In the genomic region with DNA sequence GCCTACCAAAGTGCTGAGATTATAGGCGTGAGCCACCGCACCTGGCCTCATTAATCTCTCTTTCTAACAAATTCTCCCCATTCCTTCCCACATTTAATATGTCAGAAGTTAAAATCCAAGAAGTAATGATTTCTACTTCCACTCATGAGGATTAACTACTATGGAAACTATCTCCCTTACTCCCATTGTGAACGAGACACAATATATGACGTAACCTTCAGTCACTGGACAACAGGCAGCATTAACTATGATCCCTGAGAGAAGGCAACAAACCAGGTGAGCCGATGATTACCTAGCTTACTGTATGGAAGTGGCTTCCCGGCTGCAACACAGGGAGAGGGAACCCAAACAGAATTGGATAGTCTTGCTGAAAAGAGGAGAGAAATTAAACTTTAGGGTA, we compare ENCODE assay signal across 18 cellular contexts. TPM values are rescaled to one million over a fixed set of nuclear protein-coding genes. Genes with fewer than 3 reads are reported as not detected.
DNase-seq lines count a peak whose midpoint lies in the region; ATAC-seq and TF ChIP-seq lines count a peak whose summit lies in the region.
"Had no signal": no experiment of that assay in that cellular context is flagged by ENCODE, and none has a peak within 500 bp of the region (broad histone marks: within the 10 kb centered on the region; RNA-seq: fewer than 3 reads in every experiment).

No MANE protein-coding gene starts in this region.

- H3K14ac ChIP-seq in H9 (ENCODE audit: insufficient read depth, low read length) = no peak overlapping the region

- peaks cover 5 to 7% of the 10 kb centered on the region in 2 experiments; a peak in 3 of 4 replicates for H3K4me1 Mint-ChIP-seq in H9
- H3K4me1 Mint-ChIP-seq in activated naive CD8-positive, alpha-beta T cell treated with anti-CD3 and anti-CD28 coated beads, Interleukin-2, amount 50 U/mL, for 24 hours = peaks cover 75% of the 10 kb centered on the region
- peaks cover 44 to 85% (median 68%) of the 10 kb centered on the region in 3 donors for H3K4me1 Mint-ChIP-seq in naive B cell

- H3K18ac ChIP-seq in H9 (ENCODE audit: insufficient read length, low read depth, low read length) = no peak overlapping the region

- H3K56ac ChIP-seq in H9 (ENCODE audit: insufficient read length, low read depth, low read length) = no peak overlapping the region

- H3K4me3 ChIP-seq in BLaER1 treated with 17β-estradiol and CSF1 and Interleukin-3, amounts not matched to agents 10 nM and 100 nM = no peak overlapping the region
- H3K4me3 ChIP-seq: cardiac muscle cell, thoracic aorta had no signal

- H3K23me2 ChIP-seq in H9 (ENCODE audit: insufficient read length, low read depth, low read length, poor library complexity, severe bottlenecking) = no peaks in the 10 kb centered on the region

- H3K4me3 Mint-ChIP-seq in H9 = no peak overlapping the region
- H3K4me3 Mint-ChIP-seq in activated naive CD8-positive, alpha-beta T cell treated with anti-CD3 and anti-CD28 coated beads, Interleukin-2, amount 50 U/mL, for 24 hours = no peak overlapping the region
- H3K4me3 Mint-ChIP-seq in naive B cell = peak overlapping the region in 2 of 8 donors; percentile 18 to 29

- H3K36me3 Mint-ChIP-seq in H9 (ENCODE audit: insufficient read depth in 1 of 3, low read depth in 3 of 3) (peaks cover 0 to 6% (median 5%) of the 10 kb centered on the region in 3 experiments; a peak in 4 of 7 replicates), naive B cell (peaks cover 0 to 9% of the 10 kb centered on the region in 2 donors)
- H3K36me3 Mint-ChIP-seq in activated naive CD8-positive, alpha-beta T cell treated with anti-CD3 and anti-CD28 coated beads, Interleukin-2, amount 50 U/mL, for 24 hours (ENCODE audit: low read depth) = peaks cover 21% of the 10 kb centered on the region

- no peak overlapping the region for H2BK20ac ChIP-seq in H9 (ENCODE audit: low read depth, low read length, poor library complexity, severe bottlenecking)

- no peaks in the 10 kb centered on the region for H3K9me3 Mint-ChIP-seq in H9
- H3K9me3 Mint-ChIP-seq in activated naive CD8-positive, alpha-beta T cell treated with anti-CD3 and anti-CD28 coated beads, Interleukin-2, amount 50 U/mL, for 24 hours = no peaks in the 10 kb centered on the region
- H3K9me3 Mint-ChIP-seq in naive B cell = no peaks in the 10 kb centered on the region

- H2AFZ ChIP-seq in H9 (ENCODE audit: low read length) = no peak overlapping the region

- no peak overlapping the region for H2AK5ac ChIP-seq in H9 (ENCODE audit: insufficient read length, low read length)

- H4K8ac ChIP-seq in H9 (replicated peaks; ENCODE audit: insufficient read length, low read depth, low read length) = no peak overlapping the region

- H3T11ph ChIP-seq in H9 (ENCODE audit: low read length) = no peak overlapping the region

- no peak overlapping the region for H2BK120ac ChIP-seq in H9 (ENCODE audit: low read depth, low read length, poor library complexity, severe bottlenecking)

- peaks cover 0 to 7% (median 0%) of the 10 kb centered on the region in 11 experiments; a peak in 1 of 22 replicates for H3K9me3 ChIP-seq in BLaER1 treated with 17β-estradiol and CSF1 and Interleukin-3, amounts not matched to agents 10 nM and 100 nM (replicated peaks in 1 of 11)
- no peaks in the 10 kb centered on the region for H3K9me3 ChIP-seq in H9 (ENCODE audit: control insufficient read depth, low read depth, low read length)
- H3K9me3 ChIP-seq: thoracic aorta had no signal

- no peak overlapping the region for H3K4ac ChIP-seq in H9 (ENCODE audit: low read depth, low read length)

- no peaks in the 10 kb centered on the region for H3K27me3 ChIP-seq in BLaER1 treated with 17β-estradiol and CSF1 and Interleukin-3, amounts not matched to agents 10 nM and 100 nM
- H3K27me3 ChIP-seq in H9 (ENCODE audit: insufficient read depth, low read length) = no peaks in the 10 kb centered on the region
- H3K27me3 ChIP-seq: cardiac muscle cell, foreskin keratinocyte had no signal

- peaks cover 57 to 93% (median 69%) of the 10 kb centered on the region in 10 experiments for H3K4me1 ChIP-seq in BLaER1 treated with 17β-estradiol and CSF1 and Interleukin-3, amounts not matched to agents 10 nM and 100 nM
- H3K4me1 ChIP-seq in H9 (ENCODE audit: insufficient read depth, low read length) = no peaks in the 10 kb centered on the region

- H4K20me1 ChIP-seq in BLaER1 treated with 17β-estradiol and CSF1 and Interleukin-3, amounts not matched to agents 10 nM and 100 nM = peaks cover 7 to 92% (median 30%) of the 10 kb centered on the region in 11 experiments; a peak in 19 of 22 replicates
- H4K20me1 ChIP-seq in H9 (ENCODE audit: control insufficient read depth, insufficient read depth, insufficient read length) = peaks cover 2% of the 10 kb centered on the region

- peak overlapping the region in 10 of 11 experiments; percentile 11 to 62 (median 46); a peak in 20 of 22 replicates for H3K4me2 ChIP-seq in BLaER1 treated with 17β-estradiol and CSF1 and Interleukin-3, amounts not matched to agents 10 nM and 100 nM
- no peak overlapping the region for H3K4me2 ChIP-seq in H9 (ENCODE audit: insufficient read depth, insufficient read length, low read length)

- no peak overlapping the region for H2BK12ac ChIP-seq in H9 (ENCODE audit: insufficient read length, low read depth, low read length)

- no CpG with 5 or more reads among the region's 6 CpGs for WGBS in H9 (ENCODE audit: extremely low coverage, insufficient read length, low lambda C conversion rate)

- no peak overlapping the region for H2BK15ac ChIP-seq in H9 (ENCODE audit: low read depth, low read length)

- TF ChIP-seq CTCF in H9 (conservative IDR thresholded peaks at IDR 0.05) = no peak

- H4K91ac ChIP-seq in H9 (ENCODE audit: insufficient read length, low read depth, low read length) = no peak overlapping the region

- H3K23ac ChIP-seq in H9 (ENCODE audit: insufficient read length, low read depth, low read length) = no peak overlapping the region

- no peak for DNase-seq in H9
- no peak for DNase-seq in activated naive CD8-positive, alpha-beta T cell treated with anti-CD3 and anti-CD28 coated beads, Interleukin-2, amount 50 U/mL, for 24 hours
- no peak for DNase-seq in naive B cell
- DNase-seq in 8988T = no peak
- DNase-seq in iPS-NIHi7 (ENCODE audit: extremely low spot score) = no peak
- DNase-seq: activated CD4-positive, CD25-positive, alpha-beta regulatory T cell; foreskin keratinocyte; NCI-H1105 treated with DMSO at 0.1 percent for 48 hours; NCI-H2171; NCI-H774; stimulated activated CD4-positive, alpha-beta T cell treated with anti-CD3 and anti-CD28 coated beads, Interleukin-12 subunit alpha, Interleukin-12 subunit beta, amount 100 ng/mL, for 4 hours; T-helper 2 cell had no signal

- no peak overlapping the region for H4K5ac ChIP-seq in H9 (ENCODE audit: insufficient read length, low read depth, low read length)

- no peaks in the 10 kb centered on the region for H3K27me3 Mint-ChIP-seq in H9 (ENCODE audit: low read depth)
- H3K27me3 Mint-ChIP-seq in activated naive CD8-positive, alpha-beta T cell treated with anti-CD3 and anti-CD28 coated beads, Interleukin-2, amount 50 U/mL, for 24 hours = no peaks in the 10 kb centered on the region
- no peaks in the 10 kb centered on the region for H3K27me3 Mint-ChIP-seq in naive B cell

- peak overlapping the region; percentile 0 to 23 (median 2); a peak in 3 of 7 replicates for H3K27ac Mint-ChIP-seq in H9
- peak overlapping the region; percentile 12 for H3K27ac Mint-ChIP-seq in activated naive CD8-positive, alpha-beta T cell treated with anti-CD3 and anti-CD28 coated beads, Interleukin-2, amount 50 U/mL, for 24 hours
- H3K27ac Mint-ChIP-seq in naive B cell = peak overlapping the region in 4 of 6 donors; percentile 2 to 83 (median 29)

- no peak for ATAC-seq in activated naive CD8-positive, alpha-beta T cell treated with anti-CD3 and anti-CD28 coated beads, Interleukin-2, amount 50 U/mL, for 24 hours
- ATAC-seq in naive B cell (ENCODE audit: low read depth in 2 of 2) = no peak
- no peak for ATAC-seq in HG02840 (IDR thresholded peaks at IDR 0.05; ENCODE audit: low FRiP score, unreplicated experiment)
- no peak for ATAC-seq in HG03342 (IDR thresholded peaks at IDR 0.05; ENCODE audit: unreplicated experiment)
- ATAC-seq: foreskin keratinocyte had no signal

- H3K9ac ChIP-seq in BLaER1 treated with 17β-estradiol and CSF1 and Interleukin-3, amounts not matched to agents 10 nM and 100 nM = no peak overlapping the region; a peak in 1 of 22 replicates
- H3K9ac ChIP-seq in H9 (ENCODE audit: extremely low read depth, insufficient read length, low read length) = no peak overlapping the region

- H2BK5ac ChIP-seq in H9 (ENCODE audit: insufficient read length, low read length) = no peak overlapping the region

- peaks cover 0 to 53% (median 27%) of the 10 kb centered on the region in 11 experiments; a peak in 15 of 22 replicates for H3K36me3 ChIP-seq in BLaER1 treated with 17β-estradiol and CSF1 and Interleukin-3, amounts not matched to agents 10 nM and 100 nM
- H3K36me3 ChIP-seq: cardiac muscle cell, thoracic aorta had no signal

- H3K27ac ChIP-seq in BLaER1 treated with 17β-estradiol and CSF1 and Interleukin-3, amounts not matched to agents 10 nM and 100 nM = peak overlapping the region in 9 of 11 experiments; percentile 3 to 78 (median 56); a peak in 8 of 22 replicates
- H3K27ac ChIP-seq in H9 (ENCODE audit: insufficient read length, low read depth, low read length) = no peak overlapping the region
- H3K27ac ChIP-seq: cardiac muscle cell, epithelial cell of prostate, foreskin keratinocyte, thoracic aorta had no signal

- peaks cover 13% of the 10 kb centered on the region for H3K79me1 ChIP-seq in H9 (ENCODE audit: insufficient read depth, low read depth, low read length, poor library complexity, severe bottlenecking)

- H3K79me2 ChIP-seq in H9 (ENCODE audit: insufficient read depth, low read length) = peaks cover 15% of the 10 kb centered on the region; the same call in 1 of the 2 replicates

RNA-seq across cellular contexts. Expression of a gene that starts 20.0 kb away (rescaled TPM):
- total RNA-seq in H9 (2021) = 133 and 135 TPM in 2 replicates
- 100 to 1,000 TPM in 1 of 6 donors, 10 to 100 TPM in 5; 71.4 to 112 (median 94.1) TPM for polyA plus RNA-seq in naive B cell (ENCODE audit: low read depth in 6 of 6)
